Comparison of ENCODE assay signal across 14 cellular contexts in the genomic region with DNA sequence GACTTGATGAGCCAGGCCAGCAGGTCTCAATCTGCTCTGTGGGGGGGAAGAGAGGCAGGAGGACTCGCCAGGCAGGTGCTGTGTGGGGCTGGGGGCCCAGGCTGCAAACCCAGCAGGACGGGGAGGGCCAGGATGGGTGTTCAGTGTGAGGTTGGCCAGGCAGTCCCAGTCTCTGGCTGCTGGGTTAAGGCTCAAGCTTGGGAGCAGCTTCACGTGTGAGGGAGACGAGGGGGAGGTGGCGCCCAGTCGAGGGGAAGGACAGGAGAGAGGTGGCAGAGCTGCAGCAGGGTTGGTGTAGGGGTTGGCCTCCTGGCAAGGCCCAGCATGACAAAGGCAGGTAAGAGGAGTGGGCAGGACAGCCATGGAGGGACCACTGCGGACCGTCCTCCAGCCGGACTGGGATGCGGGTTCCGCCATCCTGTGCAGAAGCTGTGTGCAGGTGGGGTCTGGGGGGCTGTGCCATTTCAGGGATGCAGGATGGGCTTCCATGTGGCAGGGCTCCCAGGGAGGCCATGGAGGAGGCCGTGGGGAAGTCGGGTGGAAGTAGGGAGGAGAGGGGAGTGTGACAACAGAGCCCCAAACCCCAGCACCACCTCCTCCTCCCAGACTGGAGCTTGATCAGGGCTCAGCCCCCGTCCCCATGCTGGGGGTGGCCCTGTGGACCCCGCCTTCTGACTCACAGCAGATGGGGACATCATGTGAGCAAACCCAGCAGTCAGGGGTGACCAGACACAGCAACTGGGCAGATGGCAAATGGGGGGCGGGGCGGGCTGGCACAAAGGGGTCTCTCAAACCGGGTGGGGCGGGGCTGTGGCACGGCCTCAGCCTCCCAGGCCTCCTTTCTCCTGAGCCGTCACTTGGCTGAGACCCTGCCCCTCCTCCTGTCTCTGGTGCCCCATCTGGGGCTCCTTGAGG. TPM values are rescaled to one million over a fixed set of nuclear protein-coding genes. Genes with fewer than 3 reads are reported as not detected.
DNase-seq lines count a peak whose midpoint lies in the region; ATAC-seq, FAIRE-seq and TF ChIP-seq lines count a peak whose summit lies in the region.
"Had no signal": no experiment of that assay in that cellular context is flagged by ENCODE, and none has a peak within 500 bp of the region (broad histone marks: within the 10 kb centered on the region; RNA-seq: fewer than 3 reads in every experiment).

No MANE protein-coding gene starts in this region.

- H3K9me3 ChIP-seq in heart right ventricle (no peaks in the 10 kb centered on the region), endocrine pancreas (ENCODE audit: control insufficient read depth, low read length) (no peaks in the 10 kb centered on the region)
- H3K9me3 ChIP-seq: body of pancreas, mucosa of descending colon had no signal

- H3K27ac Mint-ChIP-seq in neural crest cell (ENCODE audit: unreplicated experiment), result peak overlapping the region; percentile 40
- H3K27ac Mint-ChIP-seq: activated CD4-positive, alpha-beta T cell treated with anti-CD3 and anti-CD28 coated beads for 36 hours had no signal

- peak; percentile 73 for FAIRE-seq in urothelium cell line (lab: Jason Lieb, UNC)

- TF ChIP-seq CTCF in heart right ventricle (IDR thresholded peaks at IDR 0.05) (no peak), neural crest cell (conservative IDR thresholded peaks at IDR 0.05) (no peak)

- no peaks in the 10 kb centered on the region for H3K27me3 Mint-ChIP-seq in neural crest cell (ENCODE audit: low read depth)

- H3K4me1 ChIP-seq in heart right ventricle (peaks cover 21 to 72% (median 62%) of the 10 kb centered on the region in 9 donors), endocrine pancreas (ENCODE audit: control insufficient read depth, insufficient read depth, low read length) (no peaks in the 10 kb centered on the region)

- intact Hi-C loops in heart right ventricle (cut with DNase I) (no loop called here), cardiac septum (cut with DNase I) (no loop called here)

- H3K4me3 ChIP-seq in heart right ventricle (peak overlapping the region in 9 of 10 donors; percentile 39 to 63 (median 54)), endocrine pancreas (ENCODE audit: control insufficient read depth, insufficient read depth, low read length) (no peak overlapping the region)
- H3K4me3 ChIP-seq: body of pancreas, mucosa of descending colon had no signal

- DNase-seq in heart right ventricle, result peak in 1 of 2 donors; percentile 9
- DNase-seq in cardiac septum (ENCODE audit: low spot score), result no peak
- no peak for DNase-seq in neural crest cell (ENCODE audit: low read depth, low spot score)
- DNase-seq in urothelium cell line (ENCODE audit: low spot score), result no peak
- DNase-seq in HCEC 1CT, result no peak
- DNase-seq: activated CD4-positive, alpha-beta T cell treated with anti-CD3 and anti-CD28 coated beads for 36 hours; body of pancreas; mucosa of descending colon; OCI-M1; T-helper 1 cell had no signal

- ATAC-seq in heart right ventricle, result no peak
- ATAC-seq in GM19023 (IDR thresholded peaks at IDR 0.05; ENCODE audit: unreplicated experiment), result no peak
- no peak for ATAC-seq in HG02678 (IDR thresholded peaks at IDR 0.05; ENCODE audit: unreplicated experiment)
- ATAC-seq: activated CD4-positive, alpha-beta T cell treated with anti-CD3 and anti-CD28 coated beads for 36 hours; body of pancreas; mucosa of descending colon had no signal

- H3K27me3 ChIP-seq in heart right ventricle (peaks cover 0 to 27% (median 0%) of the 10 kb centered on the region in 7 donors), endocrine pancreas (ENCODE audit: control insufficient read depth, insufficient read depth, low read length) (no peaks in the 10 kb centered on the region)
- H3K27me3 ChIP-seq: body of pancreas had no signal

- H3K36me3 ChIP-seq in heart right ventricle (no peaks in the 10 kb centered on the region), endocrine pancreas (ENCODE audit: control insufficient read depth, insufficient read depth, low read length) (no peaks in the 10 kb centered on the region)

- WGBS in heart right ventricle, 2 donors, result 67 to 69% methylated on average over 21 of the region's 21 CpGs

- no peaks in the 10 kb centered on the region for H3K36me3 Mint-ChIP-seq in neural crest cell (ENCODE audit: low read depth)

- H3K27ac ChIP-seq in heart right ventricle, result peak overlapping the region; percentile 72 to 92 (median 84)
- H3K27ac ChIP-seq: epithelial cell of prostate had no signal

- no peak overlapping the region for H3K4me3 Mint-ChIP-seq in neural crest cell
- H3K4me3 Mint-ChIP-seq: activated CD4-positive, alpha-beta T cell treated with anti-CD3 and anti-CD28 coated beads for 36 hours had no signal

- no peaks in the 10 kb centered on the region for H3K9me3 Mint-ChIP-seq in neural crest cell

- peak overlapping the region; percentile 11 for H3K9ac ChIP-seq in endocrine pancreas (ENCODE audit: control insufficient read depth, insufficient read depth, low read length)

- peaks cover 52% of the 10 kb centered on the region for H3K4me1 Mint-ChIP-seq in neural crest cell

RNA-seq across cellular contexts. Expression of a gene that starts 2.8 kb away (rescaled TPM):
- total RNA-seq in heart right ventricle (10 to 100 TPM; 11.1 to 46.3 (median 18.5) TPM), cardiac septum (15.9 TPM), neural crest cell (56.6 and 58.5 TPM in 2 replicates)
- polyA plus RNA-seq in heart right ventricle, result 10 to 100 TPM; 19.2 to 27.7 TPM

RNA-seq across cellular contexts. Expression of a gene that starts 36.9 kb away (rescaled TPM):
- total RNA-seq in heart right ventricle (1 to 10 TPM in 2 of 10 donors, under 1 TPM in 6, not detected in 2; 0.29 to 2.4 (median 0.65) TPM), cardiac septum (1.0 TPM), neural crest cell (not detected in 2 replicates)
- under 1 TPM; 0.22 to 0.57 TPM for polyA plus RNA-seq in heart right ventricle
- total RNA-seq: activated CD4-positive, alpha-beta T cell treated with anti-CD3 and anti-CD28 coated beads for 36 hours had no signal
